In the genomic region with DNA sequence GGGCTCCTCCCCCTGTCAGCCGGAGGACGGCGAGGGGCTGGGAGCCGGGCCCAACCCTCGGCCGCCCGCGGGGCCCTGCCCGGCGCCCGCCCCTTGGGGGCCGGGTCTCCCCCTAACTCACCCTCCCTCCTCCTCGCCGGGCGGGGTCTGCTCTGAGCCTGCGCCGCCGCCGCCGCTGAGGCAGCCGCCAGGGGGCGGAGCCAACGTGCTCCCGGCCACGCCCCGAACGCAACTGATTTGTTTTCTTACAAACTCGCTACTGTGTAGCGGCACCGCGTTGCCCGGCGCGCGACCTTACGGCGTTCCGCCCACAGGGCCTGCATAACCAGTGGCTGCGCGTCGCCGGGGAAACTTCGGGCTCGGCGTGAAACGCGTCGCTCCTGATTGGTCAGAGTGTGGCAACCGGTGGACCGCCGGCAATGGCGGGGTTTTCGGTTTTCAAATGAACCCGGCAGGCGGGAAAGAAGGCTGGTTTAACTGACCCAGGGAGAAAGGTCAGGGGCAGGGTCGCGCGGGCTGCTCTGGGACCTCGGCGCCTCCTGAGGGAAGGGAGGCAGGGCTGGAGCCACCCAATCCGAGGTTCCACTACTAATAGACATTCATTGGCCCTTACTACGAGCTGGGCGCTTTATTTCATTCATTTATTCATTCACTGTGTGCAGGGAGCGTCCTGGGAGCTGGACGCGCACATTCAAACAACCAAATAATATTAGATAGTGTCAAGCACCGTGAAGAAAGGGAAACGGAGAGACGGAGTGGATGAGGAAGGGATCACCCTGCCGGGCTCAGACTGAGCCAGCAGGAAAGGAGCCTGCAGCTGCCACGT, we compare ENCODE assay signal across 8 cellular contexts. TPM values are rescaled to one million over a fixed set of nuclear protein-coding genes. Genes with fewer than 3 reads are reported as not detected.
A peak's percentile ranks its signal among the peaks of the same experiment; 100 is the strongest.
DNase-seq lines count a peak whose midpoint lies in the region; ATAC-seq and TF ChIP-seq lines count a peak whose summit lies in the region.

A gene (minus strand): TSS at position 154 of the 826 bp plus-strand sequence. CDS start 326 bp downstream, outside the sequence.

- WGBS in urinary bladder, result under 1% methylated on average over 71 of the region's 71 CpGs

- peaks cover 26% of the 10 kb centered on the region for H3K4me1 Mint-ChIP-seq in progenitor cell of endocrine pancreas (ENCODE audit: low read depth)

- H3K27ac Mint-ChIP-seq in progenitor cell of endocrine pancreas, result peak within 1 kb of the TSS; percentile 95

- peaks cover 3% of the 10 kb centered on the region for H3K36me3 Mint-ChIP-seq in progenitor cell of endocrine pancreas (ENCODE audit: insufficient read depth)

- H3K4me3 ChIP-seq in urinary bladder (ENCODE audit: low read depth, low read length), result peak within 1 kb of the TSS; percentile 72

- TF ChIP-seq CTCF in GM13976 (IDR thresholded peaks at IDR 0.05; ENCODE audit: borderline replicate concordance, control extremely low read depth, extremely low read depth, insufficient read depth, missing control alignments) (no peak), progenitor cell of endocrine pancreas (IDR thresholded peaks at IDR 0.05; ENCODE audit: unreplicated experiment) (peak; percentile 4)

- intact Hi-C loops in T-helper 1 cell treated with Interleukin-12 subunit alpha and Interleukin-12 subunit beta and Interleukin-4 antibody, amounts not matched to agents 30 ng/mL and 1 ng/mL, for 36 hours (cut with micrococcal nuclease), result loop anchor here (1.0 to 5.0 kb wide), 8 partner anchors 26 to 523 kb away; a partner anchor contains a TSS
- intact Hi-C loops in left cardiac atrium (cut with DNase I), result loop anchor here in 1 of 2 donors (10.0 kb wide), 1 partner anchor 64 kb away; a partner anchor contains a TSS

- H3K4me3 Mint-ChIP-seq in progenitor cell of endocrine pancreas (ENCODE audit: low read depth), result peak within 1 kb of the TSS; percentile 78

- in situ Hi-C loops in GM13976 (cut with MboI; ENCODE audit: low sequenced_read_pairs, unreplicated experiment), result no loop called here

- H3K36me3 ChIP-seq in urinary bladder (ENCODE audit: insufficient read depth), result no peaks in the 10 kb centered on the region

- no peaks in the 10 kb centered on the region for H3K9me3 Mint-ChIP-seq in progenitor cell of endocrine pancreas (ENCODE audit: low read depth)

- H3K27ac ChIP-seq in urinary bladder (ENCODE audit: low read depth), result peak within 1 kb of the TSS; percentile 65

- peak; percentile 95 for DNase-seq in GM13976 (ENCODE audit: low spot score)
- DNase-seq in NCI-H146 treated with DMSO at 0.1 percent for 48 hours (lab: John Stamatoyannopoulos, UW; ENCODE audit: unreplicated experiment), result peak; percentile 98
- peak; percentile 99 for DNase-seq in amniotic epithelial cell (ENCODE audit: low read depth)
- peak; percentile 100 for DNase-seq in left cardiac atrium
- DNase-seq in progenitor cell of endocrine pancreas (ENCODE audit: low spot score, unreplicated experiment), result peak; percentile 99

- peak; percentile 63 for ATAC-seq in HG02870 (IDR thresholded peaks at IDR 0.05; ENCODE audit: unreplicated experiment)
- ATAC-seq in left cardiac atrium, result peak; percentile 88 to 89

- H3K27me3 Mint-ChIP-seq in progenitor cell of endocrine pancreas, result peaks cover 9% of the 10 kb centered on the region

- H3K4me1 ChIP-seq in urinary bladder (ENCODE audit: insufficient read depth), result no peaks in the 10 kb centered on the region

RNA-seq across cellular contexts. Expression of the gene that starts here (rescaled TPM):
- total RNA-seq in T-helper 1 cell treated with Interleukin-12 subunit alpha and Interleukin-12 subunit beta and Interleukin-4 antibody, amounts not matched to agents 30 ng/mL and 1 ng/mL, for 36 hours, result 60.5 and 60.8 TPM in 2 replicates
- total RNA-seq in left cardiac atrium, result 1 to 10 TPM; 6.6 TPM
- total RNA-seq in progenitor cell of endocrine pancreas, result 4.2 and 5.0 TPM in 2 replicates
- 6.2 TPM for total RNA-seq in urinary bladder
- 24.7 TPM for polyA plus RNA-seq in urinary bladder

Comparison
In these comparisons a context has a peak if more than half of its experiments do, and no peak if none do; other contexts are left out.
1. Peak in every context shown above with its lines: DNase-seq, ATAC-seq, H3K4me3 ChIP-seq and H3K27ac ChIP-seq.